Comparison of ENCODE assay signal across 8 cellular contexts in the genomic region with DNA sequence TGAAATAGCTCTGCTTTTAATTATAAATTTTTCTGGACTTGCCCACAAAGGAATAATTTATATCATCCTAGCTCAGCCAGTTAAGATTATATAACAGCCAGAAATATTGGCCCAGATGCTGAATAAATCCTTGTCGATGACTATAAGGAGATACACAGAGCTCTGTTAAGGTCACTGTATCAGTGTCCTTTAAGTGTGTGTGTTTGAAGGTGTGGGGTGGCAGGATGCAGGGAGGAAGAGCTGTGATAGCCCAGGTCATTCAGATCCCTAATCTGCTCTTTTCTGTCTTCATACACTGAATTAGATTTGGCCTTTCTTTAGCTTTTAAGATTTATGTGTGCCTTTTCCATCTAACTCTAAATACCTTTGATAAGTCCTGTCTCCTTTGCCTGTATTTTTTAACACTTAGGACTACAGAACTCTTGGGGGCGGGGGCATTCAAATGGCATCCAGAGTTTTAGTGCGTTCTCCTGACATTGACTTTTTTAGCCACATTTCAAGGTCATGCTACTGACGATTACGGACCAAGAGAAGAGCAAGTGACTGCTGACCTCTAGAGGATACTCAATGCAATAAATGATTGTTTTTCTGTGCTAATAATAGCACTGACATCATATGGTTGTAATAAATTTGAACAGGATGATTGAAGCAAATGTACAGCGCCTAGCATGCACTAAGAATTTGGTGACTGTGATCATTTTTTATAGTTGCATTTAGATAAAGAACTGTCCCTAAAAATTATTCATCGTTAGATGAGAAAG.
A peak's percentile ranks its signal among the peaks of the same experiment; 100 is the strongest.
DNase-seq lines count a peak whose midpoint lies in the region; ATAC-seq, FAIRE-seq and TF ChIP-seq lines count a peak whose summit lies in the region.

No MANE protein-coding gene starts in this region.

- DNase-seq in H54 (ENCODE audit: insufficient read length, low spot score) (no peak), M059J (ENCODE audit: low read depth) (peak; percentile 5), adrenal gland (peak; percentile 25 to 61 (median 40)), iPS DF 6.9 (ENCODE audit: low read depth, low spot score) (peak; percentile 9), tibial artery (no peak), T-helper 9 cell (no peak)

- FAIRE-seq in H54 (lab: Jason Lieb, UNC): peak; percentile 64

- no peak for ATAC-seq in HG02610 (IDR thresholded peaks at IDR 0.05; ENCODE audit: unreplicated experiment)

- H3K27me3 ChIP-seq in adrenal gland (no peaks in the 10 kb centered on the region), iPS DF 6.9 (ENCODE audit: control insufficient read depth, insufficient read depth, low read length) (no peaks in the 10 kb centered on the region), tibial artery (no peaks in the 10 kb centered on the region)

- 12 to 16% (median 13%) methylated on average over 7 of the region's 7 CpGs for WGBS in adrenal gland, 4 donors
- no CpG with 5 or more reads among the region's 7 CpGs for WGBS in iPS DF 6.9 (ENCODE audit: insufficient coverage, insufficient read length)

- H3K4me1 ChIP-seq in adrenal gland (replicated peaks in 1 of 2) (peaks cover 0 to 13% of the 10 kb centered on the region in 2 donors), iPS DF 6.9 (ENCODE audit: control insufficient read depth, insufficient read depth, low read length) (no peaks in the 10 kb centered on the region), tibial artery (peaks cover 0 to 43% (median 14%) of the 10 kb centered on the region in 4 donors)

- no peaks in the 10 kb centered on the region for H3K9me3 ChIP-seq in adrenal gland (replicated peaks in 1 of 3)
- H3K9me3 ChIP-seq in iPS DF 6.9 (ENCODE audit: control insufficient read depth, insufficient read depth, low read length): no peaks in the 10 kb centered on the region
- no peaks in the 10 kb centered on the region for H3K9me3 ChIP-seq in tibial artery

- no peak overlapping the region for H3K4me3 ChIP-seq in adrenal gland
- no peak overlapping the region for H3K4me3 ChIP-seq in iPS DF 6.9 (ENCODE audit: low read length)
- H3K4me3 ChIP-seq in tibial artery: peak overlapping the region; percentile 40

- TF ChIP-seq CTCF in GM12873 (IDR thresholded peaks at IDR 0.05; ENCODE audit: insufficient read depth, low read depth, low read length, missing control alignments) (peak; percentile 44), adrenal gland (IDR thresholded peaks at IDR 0.05) (peak in 5 of 6 experiments; percentile 44 to 59 (median 56)), tibial artery (IDR thresholded peaks at IDR 0.05) (peak in 1 of 2 experiments; percentile 21)

- intact Hi-C loops in adrenal gland (cut with DNase I) (no loop called here), tibial artery (cut with DNase I; ENCODE audit: low total_unique reads) (no loop called here)

- TF ChIP-seq POLR2A in H54 (IDR thresholded peaks at IDR 0.05; ENCODE audit: low read depth, low read length) (no peak), adrenal gland (IDR thresholded peaks at IDR 0.05) (no peak)

- peak overlapping the region in 3 of 5 donors; percentile 23 to 69 (median 53) for H3K27ac ChIP-seq in adrenal gland
- H3K27ac ChIP-seq in iPS DF 6.9 (ENCODE audit: low read length): no peak overlapping the region
- H3K27ac ChIP-seq in tibial artery: peak overlapping the region; percentile 62 to 74

- H3K36me3 ChIP-seq in adrenal gland (replicated peaks in 1 of 2): no peaks in the 10 kb centered on the region
- H3K36me3 ChIP-seq in iPS DF 6.9 (ENCODE audit: control insufficient read depth, insufficient read depth, low read length): no peaks in the 10 kb centered on the region
- no peaks in the 10 kb centered on the region for H3K36me3 ChIP-seq in tibial artery

Comparison
In these comparisons a context has a peak if more than half of its experiments do, and no peak if none do; other contexts are left out.
1. DNase-seq: peak in M059J (single experiment), adrenal gland (7 of 7) and iPS DF 6.9 (single experiment); none in H54 (single experiment), tibial artery (0 of 2) and T-helper 9 cell (single experiment).
2. H3K4me3 ChIP-seq: peak in tibial artery (2 of 2); none in adrenal gland (0 of 4) and iPS DF 6.9 (single experiment).